In the genomic region with DNA sequence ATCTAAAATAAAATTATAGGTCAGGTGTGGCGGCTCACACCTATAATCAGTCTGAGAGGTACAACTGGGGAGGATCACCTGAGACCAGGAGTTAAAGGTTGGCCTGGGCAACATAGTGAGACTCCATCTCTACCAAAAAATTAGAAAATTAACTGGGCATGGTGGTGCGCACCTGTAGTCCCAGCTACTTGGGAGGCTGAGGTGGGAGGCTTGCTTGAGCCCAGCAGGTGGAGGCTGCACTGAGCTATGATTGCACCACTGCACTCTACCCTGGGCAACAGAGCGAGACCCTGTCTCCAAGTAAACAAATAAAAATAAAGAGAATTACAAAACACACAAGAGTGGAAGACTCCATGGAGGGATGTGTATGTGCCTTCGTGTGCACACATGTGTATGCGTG, we compare ENCODE assay signal across 32 cellular contexts.
"Had no signal": no experiment of that assay in that cellular context is flagged by ENCODE, and none has a peak within 500 bp of the region (broad histone marks: within the 10 kb centered on the region; RNA-seq: fewer than 3 reads in every experiment).

No MANE protein-coding gene starts in this region.

- FAIRE-seq: colon, endometrium, frontal cortex had no signal

- H3K36me3 ChIP-seq: adrenal gland, WERI-Rb-1 had no signal

- ATAC-seq: activated CD4-positive, alpha-beta T cell treated with anti-CD3 and anti-CD28 coated beads for 36 hours; activated CD8-positive, alpha-beta memory T cell treated with anti-CD3 and anti-CD28 coated beads, Interleukin-2, amount 10 ng/mL, durations not matched to agents 7 days and 5 days; activated CD8-positive, alpha-beta T cell treated with anti-CD3 and anti-CD28 coated beads, Interleukin-2, amount 10 ng/mL, durations not matched to agents 7 days and 5 days; activated naive CD8-positive, alpha-beta T cell treated with anti-CD3 and anti-CD28 coated beads, Interleukin-2, amount 50 U/mL, for 24 hours; body of pancreas; esophagus mucosa; T-helper 17 cell had no signal

- H3K27ac ChIP-seq: adrenal gland, body of pancreas, WERI-Rb-1 had no signal

- H3K9me3 ChIP-seq: adrenal gland, body of pancreas had no signal

- H3K27me3 ChIP-seq: adrenal gland, body of pancreas had no signal

- H3K4me3 ChIP-seq: adrenal gland, body of pancreas had no signal

- DNase-seq: activated CD4-positive, alpha-beta memory T cell treated with anti-CD3 and anti-CD28 coated beads for 36 hours; activated CD4-positive, alpha-beta T cell treated with anti-CD3 and anti-CD28 coated beads for 36 hours; activated CD4-positive, alpha-beta T cell treated with anti-CD3 and anti-CD28 coated beads, Interleukin-2, amount 10 ng/mL, durations not matched to agents 24 days and 14 days; activated CD4-positive, CD25-positive, alpha-beta regulatory T cell; activated CD4-positive, CD25-positive, alpha-beta regulatory T cell treated with anti-CD3 and anti-CD28 coated beads, Interleukin-2, amount 50 U/mL, for 72 hours; activated CD8-positive, alpha-beta memory T cell treated with anti-CD3 and anti-CD28 coated beads, Interleukin-2, amount 10 ng/mL, durations not matched to agents 7 days and 5 days; activated CD8-positive, alpha-beta memory T cell treated with anti-CD3 and anti-CD28 coated beads, Interleukin-2, amount 50 U/mL, for 4 hours; activated CD8-positive, alpha-beta T cell treated with anti-CD3 and anti-CD28 coated beads, Interleukin-2, amount 10 ng/mL, durations not matched to agents 7 days and 5 days; activated effector memory CD4-positive, alpha-beta T cell treated with anti-CD3 and anti-CD28 coated beads, Interleukin-2, amount 50 U/mL, for 16 hours; activated naive CD4-positive, alpha-beta T cell treated with anti-CD3 and anti-CD28 coated beads for 36 hours; activated naive CD8-positive, alpha-beta T cell treated with anti-CD3 and anti-CD28 coated beads for 36 hours; activated naive CD8-positive, alpha-beta T cell treated with anti-CD3 and anti-CD28 coated beads, Interleukin-2, amount 50 U/mL, for 24 hours; activated T-cell treated with anti-CD3 and anti-CD28 coated beads, Interleukin-2, amount 50 U/mL, for 1 hour; activated T-cell treated with anti-CD3 and anti-CD28 coated beads, Interleukin-2, amount 50 U/mL, for 48 hours; adrenal gland; amygdala; aorta; body of pancreas; caudate nucleus; cortex of kidney; dermis blood vessel endothelial cell; effector CD8-positive, alpha-beta T cell; foreskin fibroblast; head of caudate nucleus; T-helper 1 cell; T-helper 17 cell; T1000 had no signal
